8 cellular contexts compared by ENCODE assay signal in the genomic region with DNA sequence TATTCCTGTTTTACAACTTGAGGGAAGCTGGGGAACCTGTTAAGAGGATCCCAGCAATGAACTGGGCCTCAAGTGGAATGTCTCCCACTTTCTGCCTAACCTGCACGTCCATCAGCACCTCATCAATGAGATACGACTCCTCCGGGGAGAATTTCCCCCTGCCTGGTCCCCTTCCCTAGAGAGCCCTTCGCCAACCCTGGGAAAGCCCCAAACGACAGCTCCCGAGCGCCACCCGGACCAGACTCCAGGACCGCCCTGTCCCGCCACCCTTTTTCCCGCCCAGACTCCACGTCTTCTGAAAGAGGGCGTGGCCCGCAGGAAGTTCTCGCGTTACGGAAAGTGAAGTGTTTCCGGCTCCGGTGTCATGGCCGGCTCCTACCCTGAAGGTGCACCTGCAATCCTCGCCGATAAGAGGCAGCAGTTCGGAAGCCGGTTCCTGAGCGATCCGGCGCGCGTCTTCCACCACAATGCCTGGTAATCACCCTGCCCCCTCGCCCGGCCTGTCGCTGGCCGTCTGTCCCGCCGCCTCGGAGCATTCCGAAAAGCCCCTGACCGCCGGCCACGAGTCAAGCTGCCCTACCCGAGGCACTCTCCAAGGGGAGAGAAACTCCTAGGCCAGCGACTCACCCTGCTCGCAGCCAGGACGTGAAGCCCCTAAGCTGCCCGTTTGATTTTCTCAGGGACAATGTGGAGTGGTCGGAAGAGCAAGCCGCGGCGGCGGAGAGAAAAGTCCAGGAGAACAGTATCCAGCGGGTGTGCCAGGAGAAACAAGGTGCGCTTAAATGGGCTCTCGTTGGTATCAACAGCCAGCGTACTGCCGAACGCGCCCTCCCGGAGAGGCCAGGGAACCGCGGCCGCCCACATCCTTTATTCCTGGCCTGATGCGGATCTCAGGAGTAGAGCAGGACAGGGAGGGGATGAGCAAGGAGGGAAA. TPM values are rescaled to one million over a fixed set of nuclear protein-coding genes. Genes with fewer than 3 reads are reported as not detected.
DNase-seq lines count a peak whose midpoint lies in the region; ATAC-seq and TF ChIP-seq lines count a peak whose summit lies in the region.
"Not testable (repeated sequence)": the region's sequence is repeated elsewhere in the genome, so short reads cannot be mapped to it uniquely, and the experiment has no call there.

A gene with protein sequence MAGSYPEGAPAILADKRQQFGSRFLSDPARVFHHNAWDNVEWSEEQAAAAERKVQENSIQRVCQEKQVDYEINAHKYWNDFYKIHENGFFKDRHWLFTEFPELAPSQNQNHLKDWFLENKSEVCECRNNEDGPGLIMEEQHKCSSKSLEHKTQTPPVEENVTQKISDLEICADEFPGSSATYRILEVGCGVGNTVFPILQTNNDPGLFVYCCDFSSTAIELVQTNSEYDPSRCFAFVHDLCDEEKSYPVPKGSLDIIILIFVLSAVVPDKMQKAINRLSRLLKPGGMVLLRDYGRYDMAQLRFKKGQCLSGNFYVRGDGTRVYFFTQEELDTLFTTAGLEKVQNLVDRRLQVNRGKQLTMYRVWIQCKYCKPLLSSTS (plus strand): TSS at position 347 of the 934 bp plus-strand sequence. CDS start 18 bp downstream, at position 365.

- H3K27me3 Mint-ChIP-seq in activated CD4-positive, alpha-beta T cell treated with anti-CD3 and anti-CD28 coated beads, Interleukin-2, amount 10 ng/mL, durations not matched to agents 7 days and 5 days; dendritic cell treated with granulocyte-macrophage colony-stimulating factor and Interleukin-4, amounts not matched to agents 40 ng/mL and 50 ng/mL, for 4 days: not testable (repeated sequence)

- H3K4me3 ChIP-seq in left lung: peak within 1 kb of the TSS; percentile 65 to 75

- peak; percentile 82 for ATAC-seq in GM19328 (IDR thresholded peaks at IDR 0.05; ENCODE audit: unreplicated experiment)
- ATAC-seq in HG03520 (IDR thresholded peaks at IDR 0.05; ENCODE audit: unreplicated experiment): peak; percentile 88
- peak; percentile 97 for ATAC-seq in left lung

- CTCF ChIA-PET in activated CD4-positive, alpha-beta T cell treated with anti-CD3 and anti-CD28 coated beads, Interleukin-2, amount 10 ng/mL, durations not matched to agents 7 days and 5 days (lab: Charles Lee): interaction anchor here (0.5 to 1.5 kb wide), 6 partner anchors 16 to 463 kb away, joined by 3 to 5 read pairs (median 4); no protein-coding TSS in a partner anchor

- POLR2A ChIA-PET in activated CD4-positive, alpha-beta T cell treated with anti-CD3 and anti-CD28 coated beads, Interleukin-2, amount 10 ng/mL, durations not matched to agents 7 days and 5 days (lab: Charles Lee): not testable (repeated sequence)

- H3K9me3 Mint-ChIP-seq in activated CD4-positive, alpha-beta T cell treated with anti-CD3 and anti-CD28 coated beads, Interleukin-2, amount 10 ng/mL, durations not matched to agents 7 days and 5 days; dendritic cell treated with granulocyte-macrophage colony-stimulating factor and Interleukin-4, amounts not matched to agents 40 ng/mL and 50 ng/mL, for 4 days: not testable (repeated sequence)

- TF ChIP-seq CTCF in left lung (IDR thresholded peaks at IDR 0.05): peak; percentile 15 to 52

- not testable (repeated sequence) for H3K9me3 ChIP-seq in left lung

- peak within 1 kb of the TSS; percentile 95 for H3K4me3 Mint-ChIP-seq in activated CD4-positive, alpha-beta T cell treated with anti-CD3 and anti-CD28 coated beads, Interleukin-2, amount 10 ng/mL, durations not matched to agents 7 days and 5 days
- peak within 1 kb of the TSS; percentile 96 for H3K4me3 Mint-ChIP-seq in dendritic cell treated with granulocyte-macrophage colony-stimulating factor and Interleukin-4, amounts not matched to agents 40 ng/mL and 50 ng/mL, for 4 days

- peaks cover 6 to 19% of the 10 kb centered on the region in 2 donors for H3K4me1 ChIP-seq in left lung

- not testable (repeated sequence) for H3K36me3 Mint-ChIP-seq in activated CD4-positive, alpha-beta T cell treated with anti-CD3 and anti-CD28 coated beads, Interleukin-2, amount 10 ng/mL, durations not matched to agents 7 days and 5 days (ENCODE audit: low read depth)
- H3K36me3 Mint-ChIP-seq in dendritic cell treated with granulocyte-macrophage colony-stimulating factor and Interleukin-4, amounts not matched to agents 40 ng/mL and 50 ng/mL, for 4 days (ENCODE audit: low read depth): peaks cover 35% of the 10 kb centered on the region

- H3K36me3 ChIP-seq in left lung: peaks cover 0 to 26% of the 10 kb centered on the region in 2 donors

- not testable (repeated sequence) for H3K27me3 ChIP-seq in left lung

- intact Hi-C loops in dendritic cell treated with granulocyte-macrophage colony-stimulating factor and Interleukin-4, amounts not matched to agents 40 ng/mL and 50 ng/mL, for 4 days (cut with micrococcal nuclease): loop anchor here (5.0 kb wide), 3 partner anchors 56 to 406 kb away; a partner anchor contains a TSS
- intact Hi-C loops in left lung (cut with DNase I): not testable (repeated sequence)

- H3K4me1 Mint-ChIP-seq in activated CD4-positive, alpha-beta T cell treated with anti-CD3 and anti-CD28 coated beads, Interleukin-2, amount 10 ng/mL, durations not matched to agents 7 days and 5 days: peaks cover 26% of the 10 kb centered on the region
- peaks cover 15% of the 10 kb centered on the region for H3K4me1 Mint-ChIP-seq in dendritic cell treated with granulocyte-macrophage colony-stimulating factor and Interleukin-4, amounts not matched to agents 40 ng/mL and 50 ng/mL, for 4 days (ENCODE audit: low read depth)

- H3K27ac Mint-ChIP-seq in activated CD4-positive, alpha-beta T cell treated with anti-CD3 and anti-CD28 coated beads, Interleukin-2, amount 10 ng/mL, durations not matched to agents 7 days and 5 days: peak within 1 kb of the TSS; percentile 96
- peak within 1 kb of the TSS; percentile 97 for H3K27ac Mint-ChIP-seq in dendritic cell treated with granulocyte-macrophage colony-stimulating factor and Interleukin-4, amounts not matched to agents 40 ng/mL and 50 ng/mL, for 4 days

- peak within 1 kb of the TSS; percentile 80 to 82 for H3K27ac ChIP-seq in left lung

- peak; percentile 7 to 89 (median 80) for DNase-seq in C1 segment of cervical spinal cord (lab: John Stamatoyannopoulos, UW)
- peak; percentile 95 for DNase-seq in NCI-H526 treated with DMSO at 0.1 percent for 48 hours (lab: John Stamatoyannopoulos, UW)
- peak; percentile 95 for DNase-seq in activated CD4-positive, alpha-beta T cell treated with anti-CD3 and anti-CD28 coated beads, Interleukin-2, amount 10 ng/mL, durations not matched to agents 7 days and 5 days
- DNase-seq in left lung: peak; percentile 92 to 95
- DNase-seq in stimulated activated CD4-positive, alpha-beta T cell treated with anti-CD3 and anti-CD28 coated beads, Interleukin-4, amount 100 ng/mL, for 1 hour: peak; percentile 86

RNA-seq across cellular contexts. Expression of the gene that starts here (rescaled TPM):
- total RNA-seq in activated CD4-positive, alpha-beta T cell treated with anti-CD3 and anti-CD28 coated beads, Interleukin-2, amount 10 ng/mL, durations not matched to agents 7 days and 5 days: 10 to 100 TPM; 24.7 to 27.3 TPM
- total RNA-seq in left lung: 10 to 100 TPM; 22.7 to 27.4 TPM

Comparison
In these comparisons a context has a peak if more than half of its experiments do, and no peak if none do; other contexts are left out.
1. Peak in every context shown above with its lines: DNase-seq, ATAC-seq, H3K4me3 ChIP-seq and H3K27ac ChIP-seq.